In the genomic region with DNA sequence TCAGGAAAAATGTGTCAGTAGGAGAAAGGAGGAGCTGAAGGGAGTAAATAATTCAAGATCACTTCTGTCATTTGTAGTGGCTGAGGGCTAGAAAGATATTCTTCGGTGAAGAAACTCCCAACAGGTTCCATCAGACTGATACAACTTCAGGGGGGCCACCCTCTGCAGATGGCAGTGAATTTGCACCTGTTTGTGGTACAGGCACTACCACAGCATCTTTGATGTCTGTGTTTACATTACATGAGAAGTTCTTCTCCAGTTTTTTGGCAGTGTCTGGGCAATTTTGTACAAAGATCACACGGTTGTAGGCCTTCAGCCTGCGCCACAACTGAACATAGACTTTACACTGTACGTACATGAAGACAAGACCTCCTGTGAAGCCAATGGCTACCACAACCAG, we compare ENCODE assay signal across 34 cellular contexts. TPM values are rescaled to one million over a fixed set of nuclear protein-coding genes. Genes with fewer than 3 reads are reported as not detected.
"Had no signal": no experiment of that assay in that cellular context is flagged by ENCODE, and none has a peak within 500 bp of the region (broad histone marks: within the 10 kb centered on the region; RNA-seq: fewer than 3 reads in every experiment).

No MANE protein-coding gene starts in this region.

- H3K9me3 Mint-ChIP-seq: activated CD4-positive, alpha-beta memory T cell treated with anti-CD3 and anti-CD28 coated beads, Interleukin-2, amount 10 ng/mL, durations not matched to agents 7 days and 5 days; activated CD4-positive, alpha-beta T cell treated with anti-CD3 and anti-CD28 coated beads, Interleukin-2, amount 10 ng/mL, durations not matched to agents 7 days and 5 days; activated naive CD8-positive, alpha-beta T cell treated with anti-CD3 and anti-CD28 coated beads for 36 hours; activated naive CD8-positive, alpha-beta T cell treated with anti-CD3 and anti-CD28 coated beads, Interleukin-2, amount 50 U/mL, for 24 hours; activated T-cell treated with anti-CD3 and anti-CD28 coated beads, Interleukin-2, amount 50 U/mL, for 24 hours; activated T-cell treated with anti-CD3 and anti-CD28 coated beads, Interleukin-2, amount 50 U/mL, for 72 hours; effector memory CD8-positive, alpha-beta T cell; T-helper 2 cell treated with Interferon-gamma antibody and Interleukin-4, amounts not matched to agents 5 μg/mL and 100 μg/mL, for 36 hours had no signal

- ATAC-seq: activated naive CD8-positive, alpha-beta T cell treated with anti-CD3 and anti-CD28 coated beads, Interleukin-2, amount 50 U/mL, for 24 hours; activated T-cell treated with anti-CD3 and anti-CD28 coated beads, Interleukin-2, amount 50 U/mL, for 72 hours; body of pancreas; effector memory CD8-positive, alpha-beta T cell; foreskin keratinocyte; gastrocnemius medialis; heart left ventricle; T-helper 17 cell had no signal

- H3K4me3 ChIP-seq: adrenal gland, body of pancreas, esophagus muscularis mucosa, gastrocnemius medialis, heart left ventricle had no signal

- H3K27ac Mint-ChIP-seq: activated CD4-positive, alpha-beta memory T cell treated with anti-CD3 and anti-CD28 coated beads, Interleukin-2, amount 10 ng/mL, durations not matched to agents 7 days and 5 days; activated CD4-positive, alpha-beta T cell treated with anti-CD3 and anti-CD28 coated beads, Interleukin-2, amount 10 ng/mL, durations not matched to agents 7 days and 5 days; activated naive CD8-positive, alpha-beta T cell treated with anti-CD3 and anti-CD28 coated beads for 36 hours; activated naive CD8-positive, alpha-beta T cell treated with anti-CD3 and anti-CD28 coated beads, Interleukin-2, amount 50 U/mL, for 24 hours; activated T-cell treated with anti-CD3 and anti-CD28 coated beads, Interleukin-2, amount 50 U/mL, for 24 hours; activated T-cell treated with anti-CD3 and anti-CD28 coated beads, Interleukin-2, amount 50 U/mL, for 72 hours; effector memory CD8-positive, alpha-beta T cell; T-helper 17 cell; T-helper 2 cell treated with Interferon-gamma antibody and Interleukin-4, amounts not matched to agents 5 μg/mL and 100 μg/mL, for 36 hours had no signal

- H3K27ac ChIP-seq: adrenal gland, body of pancreas, esophagus muscularis mucosa, foreskin keratinocyte, gastrocnemius medialis, heart left ventricle, WERI-Rb-1 had no signal

- DNase-seq: activated CD4-positive, alpha-beta memory T cell treated with anti-CD3 and anti-CD28 coated beads, Interleukin-2, amount 10 ng/mL, durations not matched to agents 7 days and 5 days; activated CD4-positive, alpha-beta T cell treated with anti-CD3 and anti-CD28 coated beads for 1 hour; activated CD4-positive, alpha-beta T cell treated with anti-CD3 and anti-CD28 coated beads for 4 hours; activated CD4-positive, alpha-beta T cell treated with anti-CD3 and anti-CD28 coated beads, Interleukin-2, amount 10 ng/mL, durations not matched to agents 7 days and 5 days; activated CD4-positive, alpha-beta T cell treated with anti-CD3 and anti-CD28 coated beads, Interleukin-2, amount 50 U/mL, for 4 hours; activated CD8-positive, alpha-beta memory T cell treated with anti-CD3 and anti-CD28 coated beads, Interleukin-2, amount 50 U/mL, for 48 hours; activated gamma-delta T cell; activated naive CD4-positive, alpha-beta T cell; activated naive CD4-positive, alpha-beta T cell treated with anti-CD3 and anti-CD28 coated beads, Interleukin-2, amount 50 U/mL, for 16 hours; activated naive CD8-positive, alpha-beta T cell treated with anti-CD3 and anti-CD28 coated beads for 36 hours; activated naive CD8-positive, alpha-beta T cell treated with anti-CD3 and anti-CD28 coated beads, Interleukin-2, amount 50 U/mL, for 24 hours; activated T-cell treated with anti-CD3 and anti-CD28 coated beads for 4 hours; activated T-cell treated with anti-CD3 and anti-CD28 coated beads, Interleukin-2, amount 50 U/mL, for 24 hours; activated T-cell treated with anti-CD3 and anti-CD28 coated beads, Interleukin-2, amount 50 U/mL, for 72 hours; adrenal gland; amygdala; aorta; body of pancreas; caudate nucleus; cortex of kidney; dermis blood vessel endothelial cell; effector CD4-positive, alpha-beta T cell; effector memory CD8-positive, alpha-beta T cell; erythroblast; foreskin keratinocyte; gastrocnemius medialis; glutamatergic neuron; heart left ventricle; T-helper 17 cell; T1000; WERI-Rb-1 had no signal

- H3K27me3 Mint-ChIP-seq: activated CD4-positive, alpha-beta memory T cell treated with anti-CD3 and anti-CD28 coated beads, Interleukin-2, amount 10 ng/mL, durations not matched to agents 7 days and 5 days; activated CD4-positive, alpha-beta T cell treated with anti-CD3 and anti-CD28 coated beads, Interleukin-2, amount 10 ng/mL, durations not matched to agents 7 days and 5 days; activated naive CD8-positive, alpha-beta T cell treated with anti-CD3 and anti-CD28 coated beads for 36 hours; activated naive CD8-positive, alpha-beta T cell treated with anti-CD3 and anti-CD28 coated beads, Interleukin-2, amount 50 U/mL, for 24 hours; activated T-cell treated with anti-CD3 and anti-CD28 coated beads, Interleukin-2, amount 50 U/mL, for 24 hours; effector memory CD8-positive, alpha-beta T cell; T-helper 17 cell had no signal

- H3K4me1 Mint-ChIP-seq: activated CD4-positive, alpha-beta memory T cell treated with anti-CD3 and anti-CD28 coated beads, Interleukin-2, amount 10 ng/mL, durations not matched to agents 7 days and 5 days; activated CD4-positive, alpha-beta T cell treated with anti-CD3 and anti-CD28 coated beads, Interleukin-2, amount 10 ng/mL, durations not matched to agents 7 days and 5 days; activated naive CD8-positive, alpha-beta T cell treated with anti-CD3 and anti-CD28 coated beads for 36 hours; activated naive CD8-positive, alpha-beta T cell treated with anti-CD3 and anti-CD28 coated beads, Interleukin-2, amount 50 U/mL, for 24 hours; T-helper 17 cell had no signal

- H3K27me3 ChIP-seq: adrenal gland, body of pancreas, esophagus muscularis mucosa, foreskin keratinocyte, gastrocnemius medialis, heart left ventricle had no signal

- H3K9me3 ChIP-seq: adrenal gland, body of pancreas, esophagus muscularis mucosa, gastrocnemius medialis, heart left ventricle had no signal

- H3K4me1 ChIP-seq: adrenal gland, body of pancreas, esophagus muscularis mucosa, foreskin keratinocyte, gastrocnemius medialis, heart left ventricle had no signal

- H3K4me3 Mint-ChIP-seq: activated CD4-positive, alpha-beta memory T cell treated with anti-CD3 and anti-CD28 coated beads, Interleukin-2, amount 10 ng/mL, durations not matched to agents 7 days and 5 days; activated CD4-positive, alpha-beta T cell treated with anti-CD3 and anti-CD28 coated beads, Interleukin-2, amount 10 ng/mL, durations not matched to agents 7 days and 5 days; activated naive CD8-positive, alpha-beta T cell treated with anti-CD3 and anti-CD28 coated beads for 36 hours; activated naive CD8-positive, alpha-beta T cell treated with anti-CD3 and anti-CD28 coated beads, Interleukin-2, amount 50 U/mL, for 24 hours; activated T-cell treated with anti-CD3 and anti-CD28 coated beads, Interleukin-2, amount 50 U/mL, for 24 hours; activated T-cell treated with anti-CD3 and anti-CD28 coated beads, Interleukin-2, amount 50 U/mL, for 72 hours; effector memory CD8-positive, alpha-beta T cell; T-helper 17 cell; T-helper 2 cell treated with Interferon-gamma antibody and Interleukin-4, amounts not matched to agents 5 μg/mL and 100 μg/mL, for 36 hours had no signal

RNA-seq across cellular contexts. Expression of a gene that starts 55.1 kb away (rescaled TPM):
- total RNA-seq: activated CD4-positive, alpha-beta memory T cell treated with anti-CD3 and anti-CD28 coated beads, Interleukin-2, amount 10 ng/mL, durations not matched to agents 7 days and 5 days; activated CD4-positive, alpha-beta T cell treated with anti-CD3 and anti-CD28 coated beads, Interleukin-2, amount 10 ng/mL, durations not matched to agents 7 days and 5 days; activated naive CD8-positive, alpha-beta T cell treated with anti-CD3 and anti-CD28 coated beads for 36 hours; activated T-cell treated with anti-CD3 and anti-CD28 coated beads, Interleukin-2, amount 50 U/mL, for 72 hours; adrenal gland; aorta; body of pancreas; chondrocyte; dermis blood vessel endothelial cell; esophagus muscularis mucosa; foreskin keratinocyte; gastrocnemius medialis; heart left ventricle had no signal
- polyA plus RNA-seq: adrenal gland, aorta, foreskin keratinocyte, heart left ventricle had no signal
